In genomic region chr6:34982424-34982852, GRCh38 we compare ENCODE assay signal across 9 cellular contexts.
DNase-seq lines count a peak whose midpoint lies in the region; ATAC-seq, FAIRE-seq and TF ChIP-seq lines count a peak whose summit lies in the region.
"Had no signal": no experiment of that assay in that cellular context is flagged by ENCODE, and none has a peak within 500 bp of the region (broad histone marks: within the 10 kb centered on the region; RNA-seq: fewer than 3 reads in every experiment).

No MANE protein-coding gene starts in this region.

- no peak overlapping the region for H3K9ac ChIP-seq in KMS-11

- H3K27ac ChIP-seq in KMS-11 (no peak overlapping the region), brain microvascular endothelial cell (no peak overlapping the region), prostate gland (no peak overlapping the region)

- 68% methylated on average over 11 of the region's 11 CpGs for WGBS in prostate gland

- H3K4me3 ChIP-seq in KMS-11 (IDR thresholded peaks at IDR 0.05; ENCODE audit: insufficient read depth, low read depth, low read length) (no peak overlapping the region), brain microvascular endothelial cell (ENCODE audit: low read depth, low read length) (no peak overlapping the region), prostate gland (no peak overlapping the region)

- no peak for FAIRE-seq in D721Med (lab: Jason Lieb, UNC)

- H3K27me3 ChIP-seq in KMS-11 (ENCODE audit: insufficient read depth, low read depth) (no peaks in the 10 kb centered on the region), brain microvascular endothelial cell (replicated peaks) (no peaks in the 10 kb centered on the region), prostate gland (replicated peaks; ENCODE audit: insufficient read depth) (no peaks in the 10 kb centered on the region)

- no peak overlapping the region for H2AFZ ChIP-seq in KMS-11 (ENCODE audit: low read depth)

- ATAC-seq in GM18498 (IDR thresholded peaks at IDR 0.05; ENCODE audit: unreplicated experiment), result no peak

- DNase-seq in D721Med (ENCODE audit: insufficient read length, low spot score) (no peak), brain microvascular endothelial cell (peak; percentile 21), middle frontal gyrus (ENCODE audit: extremely low spot score, low spot score) (peak; percentile 18), prostate gland (ENCODE audit: low spot score) (no peak), COLO829 (ENCODE audit: low spot score) (no peak), NCI-H510A treated with DMSO at 0.1 percent for 48 hours (lab: John Stamatoyannopoulos, UW) (no peak)
- DNase-seq: cerebellar nuclear complex had no signal

- H3K9me3 ChIP-seq in prostate gland, result no peaks in the 10 kb centered on the region

- no peak overlapping the region; the same call in 1 of the 2 replicates for H3K4me2 ChIP-seq in KMS-11

- no peaks in the 10 kb centered on the region for H3K79me2 ChIP-seq in KMS-11 (ENCODE audit: insufficient read depth, low read depth)

- H3K4me1 ChIP-seq in KMS-11 (ENCODE audit: low read depth, poor library complexity, severe bottlenecking) (peaks cover 53% of the 10 kb centered on the region), prostate gland (replicated peaks) (no peaks in the 10 kb centered on the region)

- H4K20me1 ChIP-seq in KMS-11 (ENCODE audit: insufficient read depth), result no peaks in the 10 kb centered on the region

- H3K36me3 ChIP-seq in KMS-11 (ENCODE audit: insufficient read depth) (no peaks in the 10 kb centered on the region), brain microvascular endothelial cell (replicated peaks) (peaks cover 8% of the 10 kb centered on the region), prostate gland (peaks cover 0 to 5% of the 10 kb centered on the region in 2 donors)

- intact Hi-C loops in prostate gland (cut with DNase I), result no loop called here

- no peak for TF ChIP-seq POLR2A in prostate gland (IDR thresholded peaks at IDR 0.05)

- TF ChIP-seq CTCF in D721Med (IDR thresholded peaks at IDR 0.05; ENCODE audit: insufficient read depth, missing control alignments) (peak; percentile 24), KMS-11 (conservative IDR thresholded peaks at IDR 0.05; ENCODE audit: low read depth, low read length) (0 out of 2 replicates have a peak, but pooled peaks have one; percentile 9), brain microvascular endothelial cell (IDR thresholded peaks at IDR 0.05; ENCODE audit: low read depth, low read length, missing control alignments) (peak; percentile 54), prostate gland (IDR thresholded peaks at IDR 0.05) (peak in 2 of 4 experiments; percentile 12 to 21)

- in situ Hi-C loops in brain microvascular endothelial cell (cut with HindIII; ENCODE audit: low pct_ligation_motif_present, low sequenced_read_pairs), result loop anchor here (25.0 kb wide), 1 partner anchor 255 kb away; no protein-coding TSS in a partner anchor

Comparison
In these comparisons a context has a peak if more than half of its experiments do, and no peak if none do; other contexts are left out.
1. DNase-seq: peak in brain microvascular endothelial cell (single experiment) and middle frontal gyrus (single experiment); none in D721Med (single experiment), prostate gland (single experiment), COLO829 (single experiment) and NCI-H510A treated with DMSO at 0.1 percent for 48 hours (single experiment).